ENCODE assay signal across 36 cellular contexts in genomic region chr13:90615767-90616166, GRCh38.
"Had no signal": no experiment of that assay in that cellular context is flagged by ENCODE, and none has a peak within 500 bp of the region (broad histone marks: within the 10 kb centered on the region; RNA-seq: fewer than 3 reads in every experiment).

No MANE protein-coding gene starts in this region.

- H3K27me3 ChIP-seq: MG63 had no signal

- DNase-seq: Karpas-422, Kasumi-1, MG63, MM.1S, MV-4-11, NCI-H1048, NCI-H1092, NCI-H1092 treated with DMSO at 0.1 percent for 48 hours, NCI-H1105, NCI-H1105 treated with DMSO at 0.1 percent for 48 hours, NCI-H1417, NCI-H1417 treated with DMSO at 0.1 percent for 48 hours, NCI-H1436, NCI-H1436 treated with DMSO at 0.1 percent for 48 hours, NCI-H146, NCI-H1694, NCI-H1694 treated with DMSO at 0.1 percent for 48 hours, NCI-H187, NCI-H187 treated with DMSO at 0.1 percent for 48 hours, NCI-H1930, NCI-H2029, NCI-H2029 treated with DMSO at 0.1 percent for 48 hours, NCI-H2081, NCI-H2081 treated with DMSO at 0.1 percent for 48 hours, NCI-H2107, NCI-H2171, NCI-H2171 treated with DMSO at 0.1 percent for 48 hours, NCI-H2227 treated with DMSO at 0.1 percent for 48 hours, NCI-H226, NCI-H345, NCI-H446, NCI-H446 treated with DMSO at 0.1 percent for 48 hours, NCI-H510A, NCI-H510A treated with DMSO at 0.1 percent for 48 hours, NCI-H524, NCI-H524 treated with DMSO at 0.1 percent for 48 hours had no signal

- H3K4me3 ChIP-seq: MG63 had no signal

- H3K9me3 ChIP-seq: MG63 had no signal

- H3K36me3 ChIP-seq: MG63 had no signal
